8 cellular contexts compared by ENCODE assay signal in the genomic region with DNA sequence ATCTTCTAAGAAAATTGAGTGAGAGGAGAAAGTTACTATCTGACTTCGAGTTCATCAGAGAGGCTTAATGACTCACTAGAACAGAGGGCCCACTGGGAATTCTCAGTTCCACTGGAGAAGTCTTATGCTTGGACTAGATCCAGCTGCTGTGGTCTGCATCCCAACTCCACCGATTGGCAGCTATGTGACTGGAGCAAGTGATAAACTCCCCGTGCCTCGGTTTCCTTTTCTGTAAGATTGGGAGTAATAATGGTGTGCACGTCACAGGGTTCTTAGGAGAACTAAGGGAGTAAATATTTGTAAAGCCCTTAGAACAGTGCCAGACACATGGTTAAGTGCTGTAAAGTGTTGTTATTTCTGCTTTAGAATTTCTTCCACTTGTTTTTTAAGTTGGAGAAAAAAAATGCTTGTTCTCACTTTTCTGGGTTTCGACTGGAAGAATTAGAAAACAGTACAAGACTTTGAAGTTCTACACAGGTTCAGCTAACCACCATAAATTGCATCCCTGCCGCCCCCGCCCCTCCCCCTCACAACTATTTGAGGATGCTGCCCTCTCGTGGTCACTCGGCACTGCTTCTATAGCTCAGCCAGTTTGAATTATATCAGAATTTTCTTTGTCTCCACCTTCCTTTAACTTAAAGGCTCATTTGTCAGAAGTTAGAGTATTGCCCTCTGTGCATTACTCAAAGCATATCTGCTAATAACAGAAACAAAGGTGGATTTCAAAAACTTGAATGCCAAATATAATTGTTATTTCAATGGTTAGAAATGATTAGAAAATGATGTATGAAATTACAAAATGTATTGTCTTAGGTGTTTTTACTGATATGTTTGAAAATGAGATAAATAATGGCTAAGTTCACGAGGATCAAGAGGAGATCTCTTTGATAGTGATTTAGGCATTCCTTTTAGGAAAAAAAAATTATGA.
DNase-seq lines count a peak whose midpoint lies in the region; ATAC-seq and TF ChIP-seq lines count a peak whose summit lies in the region.

No MANE protein-coding gene starts in this region.

- H2BK12ac ChIP-seq in neuronal stem cell (ENCODE audit: low read length) = no peak overlapping the region

- H3K4me2 ChIP-seq in KMS-11 (peak overlapping the region; percentile 5; the same call in 1 of the 2 replicates), neuronal stem cell (ENCODE audit: insufficient read depth, low read length, poor library complexity, severe bottlenecking) (no peak overlapping the region)

- no peak for TF ChIP-seq POLR2A in stomach (IDR thresholded peaks at IDR 0.05)

- TF ChIP-seq EP300 in stomach (IDR thresholded peaks at IDR 0.05) = no peak

- no CpG with 5 or more reads among the region's 11 CpGs for WGBS in neuronal stem cell (ENCODE audit: extremely low coverage in 2 of 2, insufficient read length in 2 of 2, insufficient replicate concordance in 1 of 2), 2 donors
- WGBS in stomach, 5 donors = 6 to 19% (median 10%) methylated on average over 11 of the region's 11 CpGs

- no peak overlapping the region for H3K4ac ChIP-seq in neuronal stem cell (ENCODE audit: low read length)

- H3K36me3 ChIP-seq in KMS-11 (ENCODE audit: insufficient read depth) (no peaks in the 10 kb centered on the region), neuronal stem cell (replicated peaks in 1 of 2; ENCODE audit: control insufficient read depth in 2 of 2, insufficient read depth in 2 of 2, low read length in 2 of 2) (no peaks in the 10 kb centered on the region), stomach (no peaks in the 10 kb centered on the region)

- H2AK5ac ChIP-seq in neuronal stem cell (ENCODE audit: low read depth, low read length) = no peak overlapping the region

- no peak overlapping the region for H2BK5ac ChIP-seq in neuronal stem cell (ENCODE audit: low read length)

- intact Hi-C loops in stomach (cut with DNase I; ENCODE audit: low total_unique reads) = loop anchor here (10.0 kb wide), 1 partner anchor 219 kb away; no protein-coding TSS in a partner anchor

- H4K8ac ChIP-seq in neuronal stem cell (ENCODE audit: low read depth, low read length) = no peak overlapping the region

- peaks cover 6% of the 10 kb centered on the region for H3K4me1 ChIP-seq in KMS-11 (ENCODE audit: low read depth, poor library complexity, severe bottlenecking)
- H3K4me1 ChIP-seq in neuronal stem cell (ENCODE audit: control insufficient read depth in 2 of 2, insufficient read depth in 1 of 2, low read depth in 1 of 2, low read length in 2 of 2) = no peaks in the 10 kb centered on the region
- peaks cover 0 to 19% (median 9%) of the 10 kb centered on the region in 4 donors for H3K4me1 ChIP-seq in stomach

- H3K4me3 ChIP-seq in KMS-11 (IDR thresholded peaks at IDR 0.05; ENCODE audit: insufficient read depth, low read depth, low read length) (no peak overlapping the region), fibroblast of pulmonary artery (replicated peaks; ENCODE audit: low read depth, low read length) (no peak overlapping the region), neuronal stem cell (ENCODE audit: low read length in 2 of 2) (no peak overlapping the region), stomach (no peak overlapping the region)

- H3K27ac ChIP-seq in KMS-11 (no peak overlapping the region), neuronal stem cell (replicated peaks; ENCODE audit: low read length) (no peak overlapping the region), stomach (no peak overlapping the region)

- H3K9ac ChIP-seq in KMS-11 (no peak overlapping the region), neuronal stem cell (ENCODE audit: low read depth, low read length, poor library complexity) (no peak overlapping the region)

- no peak overlapping the region for H3K23ac ChIP-seq in neuronal stem cell (ENCODE audit: low read depth, low read length, poor library complexity)

- no peak overlapping the region for H4K91ac ChIP-seq in neuronal stem cell (ENCODE audit: low read depth, low read length, poor library complexity)

- no peaks in the 10 kb centered on the region for H3K79me1 ChIP-seq in neuronal stem cell (ENCODE audit: low read depth, low read length)

- H3K79me2 ChIP-seq in KMS-11 (ENCODE audit: insufficient read depth, low read depth) = no peaks in the 10 kb centered on the region

- no peak overlapping the region for H2BK15ac ChIP-seq in neuronal stem cell (ENCODE audit: low read length)

- H3K9me3 ChIP-seq in neuronal stem cell (replicated peaks in 1 of 2; ENCODE audit: control insufficient read depth in 2 of 2, insufficient read depth in 1 of 2, low read depth in 1 of 2, low read length in 2 of 2) (peaks cover 0 to 1% of the 10 kb centered on the region in 2 donors), stomach (no peaks in the 10 kb centered on the region)

- no peaks in the 10 kb centered on the region for H4K20me1 ChIP-seq in KMS-11 (ENCODE audit: insufficient read depth)

- peak; percentile 15 for DNase-seq in GM04503 (ENCODE audit: low read depth)
- DNase-seq in RKO (ENCODE audit: low spot score) = peak; percentile 74
- peak; percentile 46 for DNase-seq in activated T-helper 1 cell treated with Interleukin-2 at 50 U/mL for 16 hours (ENCODE audit: low read depth)
- DNase-seq in fibroblast of pulmonary artery (ENCODE audit: low read depth) = peak; percentile 82
- DNase-seq in neuronal stem cell (ENCODE audit: low spot score) = peak; percentile 55
- DNase-seq in stomach = peak; percentile 72

- ATAC-seq in HG02763 (IDR thresholded peaks at IDR 0.05; ENCODE audit: unreplicated experiment) = no peak

- TF ChIP-seq CTCF in KMS-11 (conservative IDR thresholded peaks at IDR 0.05; ENCODE audit: low read depth, low read length) (peak; percentile 92), fibroblast of pulmonary artery (IDR thresholded peaks at IDR 0.05; ENCODE audit: low read length, missing control alignments) (peak; percentile 83), stomach (IDR thresholded peaks at IDR 0.05) (peak in 5 of 7 experiments; percentile 40 to 88 (median 83))

- H3K14ac ChIP-seq in neuronal stem cell (ENCODE audit: low read length) = no peak overlapping the region

- H2AFZ ChIP-seq in KMS-11 (ENCODE audit: low read depth) (peak overlapping the region; percentile 27; the same call in 1 of the 2 replicates), neuronal stem cell (ENCODE audit: low read length) (no peak overlapping the region)

- no peak overlapping the region for H2BK120ac ChIP-seq in neuronal stem cell (ENCODE audit: low read depth, low read length)

- no peak overlapping the region for H3K18ac ChIP-seq in neuronal stem cell (ENCODE audit: low read length)

- H3K27me3 ChIP-seq in KMS-11 (ENCODE audit: insufficient read depth, low read depth) (no peaks in the 10 kb centered on the region), neuronal stem cell (ENCODE audit: control insufficient read depth in 3 of 3, insufficient read depth in 3 of 3, low read depth in 1 of 3, low read length in 3 of 3) (peaks cover 0 to 16% (median 0%) of the 10 kb centered on the region in 3 experiments), stomach (no peaks in the 10 kb centered on the region)

Comparison
In these comparisons a context has a peak if more than half of its experiments do, and no peak if none do; other contexts are left out.
1. DNase-seq: peak in every context shown above with its lines; median percentile 82 in fibroblast of pulmonary artery; 74 in RKO; 72 in stomach; 55 in neuronal stem cell; 46 in activated T-helper 1 cell treated with Interleukin-2 at 50 U/mL for 16 hours; 15 in GM04503.